In genomic region chr14:37924622-37925021, GRCh38 we compare ENCODE assay signal across 22 cellular contexts.
"Had no signal": no experiment of that assay in that cellular context is flagged by ENCODE, and none has a peak within 500 bp of the region (broad histone marks: within the 10 kb centered on the region; RNA-seq: fewer than 3 reads in every experiment).

No MANE protein-coding gene starts in this region.

- H3K4me1 Mint-ChIP-seq: immature natural killer cell; memory B cell; stimulated activated memory B cell treated with anti-CD40 and anti-IgM and Interleukin-4, amounts not matched to agents 10 μg/mL and 1 μg/mL and 100 μg/mL, for 72 hours; stimulated activated naive CD8-positive, alpha-beta T cell treated with anti-CD3 and anti-CD28 coated beads, Interleukin-15, amount 100 ng/mL, for 72 hours had no signal

- H3K4me1 ChIP-seq: esophagus squamous epithelium, foreskin keratinocyte, left lung, lower lobe of right lung, parathyroid adenoma, prostate gland, spleen, thyroid gland, uterus had no signal

- ATAC-seq: foreskin keratinocyte; left lung; lower lobe of right lung; natural killer cell treated with Interleukin-12 subunit alpha and Interleukin-12 subunit beta and Interleukin-15 and Interleukin-18, amount 100 ng/mL, for 72 hours; sciatic nerve; stimulated activated memory B cell treated with anti-CD40 and anti-IgM and Interleukin-4, amounts not matched to agents 10 μg/mL and 1 μg/mL and 100 μg/mL, for 72 hours; stimulated activated naive CD8-positive, alpha-beta T cell treated with anti-CD3 and anti-CD28 coated beads, Interleukin-15, amount 100 ng/mL, for 72 hours had no signal

- H3K9me3 ChIP-seq: esophagus squamous epithelium, lower lobe of right lung, prostate gland, spleen, thyroid gland, uterus had no signal

- H3K9ac ChIP-seq: parathyroid adenoma had no signal

- H3K27me3 Mint-ChIP-seq: memory B cell; stimulated activated memory B cell treated with anti-CD40 and anti-IgM and Interleukin-4, amounts not matched to agents 10 μg/mL and 1 μg/mL and 100 μg/mL, for 72 hours had no signal

- H3K36me3 Mint-ChIP-seq: immature natural killer cell; memory B cell; natural killer cell treated with Interleukin-12 subunit alpha and Interleukin-12 subunit beta and Interleukin-15 and Interleukin-18, amount 100 ng/mL, for 72 hours; stimulated activated memory B cell treated with anti-CD40 and anti-IgM and Interleukin-4, amounts not matched to agents 10 μg/mL and 1 μg/mL and 100 μg/mL, for 72 hours; type B pancreatic cell had no signal

- H3K36me3 ChIP-seq: esophagus squamous epithelium, left lung, lower lobe of right lung, prostate gland, spleen, thyroid gland, uterus had no signal

- H3K27ac Mint-ChIP-seq: immature natural killer cell; memory B cell; natural killer cell treated with Interleukin-12 subunit alpha and Interleukin-12 subunit beta and Interleukin-15 and Interleukin-18, amount 100 ng/mL, for 72 hours; stimulated activated memory B cell treated with anti-CD40 and anti-IgM and Interleukin-4, amounts not matched to agents 10 μg/mL and 1 μg/mL and 100 μg/mL, for 72 hours; stimulated activated naive CD8-positive, alpha-beta T cell treated with anti-CD3 and anti-CD28 coated beads, Interleukin-15, amount 100 ng/mL, for 72 hours; type B pancreatic cell had no signal

- FAIRE-seq: keratinocyte had no signal

- H3K27ac ChIP-seq: esophagus squamous epithelium, foreskin keratinocyte, left lung, lower lobe of right lung, parathyroid adenoma, prostate gland, spleen, thyroid gland, uterus had no signal

- H3K4me3 ChIP-seq: esophagus squamous epithelium, left lung, lower lobe of right lung, prostate gland, spleen, thyroid gland, uterus had no signal

- DNase-seq: effector memory CD4-positive, alpha-beta T cell; esophagus squamous epithelium; foreskin keratinocyte; immature natural killer cell; left lung; lower lobe of right lung; midbrain; spleen; stimulated activated CD4-positive, alpha-beta T cell treated with anti-CD3 and anti-CD28 coated beads, Interleukin-15, amount 100 ng/mL, for 24 hours; stimulated activated CD4-positive, alpha-beta T cell treated with anti-CD3 and anti-CD28 coated beads, Interleukin-1b, Interleukin-23, amount 100 ng/mL, for 48 hours; stimulated activated CD4-positive, alpha-beta T cell treated with anti-CD3 and anti-CD28 coated beads, Interleukin-4, amount 100 ng/mL, for 24 hours; stimulated activated naive CD8-positive, alpha-beta T cell treated with anti-CD3 and anti-CD28 coated beads, Interleukin-15, amount 100 ng/mL, for 72 hours; thyroid gland; uterus had no signal

- H3K79me2 ChIP-seq: parathyroid adenoma had no signal

- H2AFZ ChIP-seq: parathyroid adenoma had no signal

- H3K4me3 Mint-ChIP-seq: immature natural killer cell; memory B cell; natural killer cell treated with Interleukin-12 subunit alpha and Interleukin-12 subunit beta and Interleukin-15 and Interleukin-18, amount 100 ng/mL, for 72 hours; stimulated activated memory B cell treated with anti-CD40 and anti-IgM and Interleukin-4, amounts not matched to agents 10 μg/mL and 1 μg/mL and 100 μg/mL, for 72 hours; stimulated activated naive CD8-positive, alpha-beta T cell treated with anti-CD3 and anti-CD28 coated beads, Interleukin-15, amount 100 ng/mL, for 72 hours; type B pancreatic cell had no signal

- H3K27me3 ChIP-seq: esophagus squamous epithelium, foreskin keratinocyte, left lung, spleen, thyroid gland, uterus had no signal

- H3K9me3 Mint-ChIP-seq: natural killer cell treated with Interleukin-12 subunit alpha and Interleukin-12 subunit beta and Interleukin-15 and Interleukin-18, amount 100 ng/mL, for 72 hours; stimulated activated naive CD8-positive, alpha-beta T cell treated with anti-CD3 and anti-CD28 coated beads, Interleukin-15, amount 100 ng/mL, for 72 hours; type B pancreatic cell had no signal
